In genomic region chr2:10476723-10477442, GRCh38 we compare ENCODE assay signal across 1 cellular context.
TF ChIP-seq lines count a peak whose summit lies in the region.

No MANE protein-coding gene starts in this region.

TF ChIP-seq in H1, 55 proteins besides CTCF, POLR2A, EP300 and RAD21:
- TF ChIP-seq SIN3A (conservative IDR thresholded peaks at IDR 0.05 in 1 of 2, IDR thresholded peaks at IDR 0.05 in 1 of 2; ENCODE audit: low read depth in 1 of 2, low read length in 2 of 2) (no peak), RBBP5 (IDR thresholded peaks at IDR 0.05; ENCODE audit: borderline replicate concordance, low read depth, low read length) (no peak), MAX (IDR thresholded peaks at IDR 0.05) (no peak), ASH2L (IDR thresholded peaks at IDR 0.05; ENCODE audit: low read length) (no peak), CBX8 (IDR thresholded peaks at IDR 0.05; ENCODE audit: borderline replicate concordance, low read depth, low read length) (no peak), HDAC2 (IDR thresholded peaks at IDR 0.05; ENCODE audit: borderline replicate concordance in 1 of 2, low read depth in 2 of 2, low read length in 2 of 2) (no peak), GTF2F1 (IDR thresholded peaks at IDR 0.05; ENCODE audit: borderline replicate concordance, low read depth, low read length) (no peak), SRF (IDR thresholded peaks at IDR 0.05; ENCODE audit: low read depth, low read length) (no peak), TAF7 (optimal IDR thresholded peaks at IDR 0.05; ENCODE audit: borderline replicate concordance, low read depth, low read length) (no peak), SP2 (IDR thresholded peaks at IDR 0.05; ENCODE audit: low read length) (no peak), FOSL1 (IDR thresholded peaks at IDR 0.05; ENCODE audit: insufficient read depth, low read depth, low read length) (no peak)
